In the genomic region with DNA sequence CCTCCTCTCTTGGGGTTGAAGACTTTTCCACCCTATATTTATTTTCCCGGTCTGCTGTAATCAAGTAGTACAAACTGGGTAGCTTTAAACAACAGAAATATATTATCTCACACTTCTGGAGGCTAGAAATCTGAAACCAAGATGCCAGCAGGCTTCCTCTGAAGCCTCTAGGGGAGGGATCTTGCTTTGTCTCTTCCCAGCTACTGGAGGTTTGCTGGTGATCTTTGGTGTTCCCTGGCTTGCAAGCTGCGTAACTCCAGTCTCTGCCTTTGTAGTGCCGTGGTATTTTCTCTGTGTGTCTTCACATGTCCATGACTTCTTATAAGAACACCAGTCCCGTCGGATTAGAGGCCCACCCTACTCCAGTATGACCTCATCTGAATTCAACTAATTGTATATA, we compare ENCODE assay signal across 15 cellular contexts. TPM values are rescaled to one million over a fixed set of nuclear protein-coding genes. Genes with fewer than 3 reads are reported as not detected.
A peak's percentile ranks its signal among the peaks of the same experiment; 100 is the strongest.
DNase-seq lines count a peak whose midpoint lies in the region; ATAC-seq, FAIRE-seq and TF ChIP-seq lines count a peak whose summit lies in the region.
"Had no signal": no experiment of that assay in that cellular context is flagged by ENCODE, and none has a peak within 500 bp of the region (broad histone marks: within the 10 kb centered on the region; RNA-seq: fewer than 3 reads in every experiment).

No MANE protein-coding gene starts in this region.

- no peaks in the 10 kb centered on the region; the same call in 1 of the 2 replicates for H3K9me2 ChIP-seq in PC-9 (ENCODE audit: insufficient read depth)

- no CpG with 5 or more reads among the region's 5 CpGs for WGBS in IMR-90 (ENCODE audit: extremely low coverage in 2 of 2, insufficient read length in 1 of 2), 2 experiments
- WGBS in thyroid gland, 2 donors, result 71 to 76% methylated on average over 5 of the region's 5 CpGs

- peak overlapping the region; percentile 98 for H4K91ac ChIP-seq in IMR-90 (ENCODE audit: insufficient read depth, low read depth, low read length)

- H3K9me3 Mint-ChIP-seq in stimulated activated naive B cell treated with anti-CD40 and anti-IgM and Interleukin-4, amounts not matched to agents 10 μg/mL and 1 μg/mL and 100 μg/mL, for 72 hours, result no peaks in the 10 kb centered on the region
- H3K9me3 Mint-ChIP-seq: immature natural killer cell had no signal

- H3K27ac Mint-ChIP-seq in stimulated activated naive B cell treated with anti-CD40 and anti-IgM and Interleukin-4, amounts not matched to agents 10 μg/mL and 1 μg/mL and 100 μg/mL, for 72 hours, result no peak overlapping the region
- H3K27ac Mint-ChIP-seq: immature natural killer cell had no signal

- peak overlapping the region; percentile 97 for H3K23ac ChIP-seq in IMR-90 (ENCODE audit: low read depth, low read length)

- H3K79me2 ChIP-seq in keratinocyte (ENCODE audit: control insufficient read depth, insufficient read depth, low read length), result no peaks in the 10 kb centered on the region
- H3K79me2 ChIP-seq in PC-9 (ENCODE audit: low read depth), result no peaks in the 10 kb centered on the region

- H3K4ac ChIP-seq in IMR-90 (ENCODE audit: low read depth, low read length), result peak overlapping the region; percentile 97

- H3F3A ChIP-seq in PC-9 (ENCODE audit: insufficient read depth, low read depth), result no peaks in the 10 kb centered on the region

- DNase-seq in ELF-1 (ENCODE audit: low read depth, low spot score), result peak; percentile 78
- peak; percentile 43 for DNase-seq in IMR-90
- peak; percentile 28 for DNase-seq in brain microvascular endothelial cell
- no peak for DNase-seq in keratinocyte (ENCODE audit: low read depth, low spot score)
- DNase-seq in effector CD4-positive, alpha-beta T cell, result no peak
- no peak for DNase-seq in PC-9
- no peak for DNase-seq in thyroid gland
- no peak for DNase-seq in stimulated activated naive B cell treated with anti-CD40 and anti-IgM and Interleukin-4, amounts not matched to agents 10 μg/mL and 1 μg/mL and 100 μg/mL, for 72 hours
- DNase-seq: activated CD8-positive, alpha-beta memory T cell treated with anti-CD3 and anti-CD28 coated beads for 24 hours; activated naive CD4-positive, alpha-beta T cell; GDM1; immature natural killer cell; T-helper 9 cell had no signal

- H3K9me3 ChIP-seq in IMR-90 (ENCODE audit: control insufficient read depth, insufficient read depth, low read length) (no peaks in the 10 kb centered on the region), keratinocyte (ENCODE audit: control insufficient read depth, low read depth, low read length) (no peaks in the 10 kb centered on the region), PC-9 (ENCODE audit: insufficient read depth, low read depth) (no peaks in the 10 kb centered on the region), thyroid gland (no peaks in the 10 kb centered on the region)

- H3K18ac ChIP-seq in IMR-90 (ENCODE audit: low read depth, low read length), result peak overlapping the region; percentile 99

- peak overlapping the region; percentile 70; the same call in 1 of the 2 replicates for H3K56ac ChIP-seq in IMR-90 (ENCODE audit: extremely low read depth, insufficient read depth, low read length)

- no peaks in the 10 kb centered on the region for H3K36me3 Mint-ChIP-seq in stimulated activated naive B cell treated with anti-CD40 and anti-IgM and Interleukin-4, amounts not matched to agents 10 μg/mL and 1 μg/mL and 100 μg/mL, for 72 hours
- H3K36me3 Mint-ChIP-seq: immature natural killer cell had no signal

- ATAC-seq in IMR-90 (ENCODE audit: low read depth), result peak; percentile 61
- ATAC-seq in stimulated activated naive B cell treated with anti-CD40 and anti-IgM and Interleukin-4, amounts not matched to agents 10 μg/mL and 1 μg/mL and 100 μg/mL, for 72 hours (replicated peaks), result no peak

- H2BK15ac ChIP-seq in IMR-90 (ENCODE audit: low read depth, low read length), result peak overlapping the region; percentile 94; the same call in 2 of the 3 replicates

- no peak for FAIRE-seq in keratinocyte (lab: Jason Lieb, UNC)

- H3K9me1 ChIP-seq in IMR-90 (ENCODE audit: insufficient read depth, low read length), result peaks cover 5% of the 10 kb centered on the region
- no peaks in the 10 kb centered on the region for H3K9me1 ChIP-seq in keratinocyte (ENCODE audit: control insufficient read depth, extremely low read depth, insufficient read depth, low read length)

- H3K79me1 ChIP-seq in IMR-90 (ENCODE audit: low read depth in 1 of 2, low read length in 2 of 2), result 0 out of 4 replicates have a peak, but pooled peaks cover 0 to 3% of the 10 kb centered on the region in 2 experiments

- TF ChIP-seq POLR2A in IMR-90 (IDR thresholded peaks at IDR 0.05; ENCODE audit: low read depth, low read length) (no peak), thyroid gland (IDR thresholded peaks at IDR 0.05) (no peak)

- in situ Hi-C loops in IMR-90 (cut with MboI; ENCODE audit: low sequenced_read_pairs) (no loop called here), brain microvascular endothelial cell (cut with HindIII; ENCODE audit: low pct_ligation_motif_present, low sequenced_read_pairs) (no loop called here)

- H3K27ac ChIP-seq in IMR-90 (ENCODE audit: insufficient read depth, low read length) (peak overlapping the region; percentile 99), brain microvascular endothelial cell (peak overlapping the region; percentile 27), keratinocyte (ENCODE audit: control insufficient read depth, insufficient read depth, low read length) (peak overlapping the region; percentile 11), PC-9 (no peak overlapping the region), thyroid gland (no peak overlapping the region)
- H3K27ac ChIP-seq: C4-2B had no signal

- dilution Hi-C loops in IMR-90 (cut with HindIII; ENCODE audit: low sequenced_read_pairs, unreplicated experiment), result no loop called here
- dilution Hi-C loops in keratinocyte (cut with MboI; ENCODE audit: extremely low pct_ligation_motif_present, low sequenced_read_pairs), result no loop called here

- peak overlapping the region; percentile 45 for H3K9ac ChIP-seq in IMR-90 (ENCODE audit: low read depth, low read length)
- H3K9ac ChIP-seq in keratinocyte (ENCODE audit: control insufficient read depth, extremely low read depth, insufficient read depth, low read length), result no peak overlapping the region

- peaks cover 12% of the 10 kb centered on the region for H3K4me1 ChIP-seq in IMR-90 (ENCODE audit: control insufficient read depth, insufficient read depth, low read length)
- peaks cover 14% of the 10 kb centered on the region for H3K4me1 ChIP-seq in keratinocyte (ENCODE audit: control insufficient read depth, extremely low read depth, insufficient read depth, low read length)
- H3K4me1 ChIP-seq in PC-9 (replicated peaks; ENCODE audit: insufficient read depth), result no peaks in the 10 kb centered on the region
- H3K4me1 ChIP-seq in thyroid gland, result no peaks in the 10 kb centered on the region

- peaks cover 0 to 17% of the 10 kb centered on the region in 2 donors for H3K27me3 Mint-ChIP-seq in stimulated activated naive B cell treated with anti-CD40 and anti-IgM and Interleukin-4, amounts not matched to agents 10 μg/mL and 1 μg/mL and 100 μg/mL, for 72 hours

- peak overlapping the region; percentile 99 for H3K14ac ChIP-seq in IMR-90 (replicated peaks; ENCODE audit: low read depth, low read length)

- peak overlapping the region; percentile 99 for H2BK120ac ChIP-seq in IMR-90 (ENCODE audit: low read depth, low read length)

- POLR2A ChIA-PET in IMR-90 (lab: Charles Lee; ENCODE audit: unreplicated experiment), result no interaction called here
- POLR2A ChIA-PET in PC-9 (lab: Charles Lee; ENCODE audit: unreplicated experiment), result no interaction called here

- H2AK5ac ChIP-seq in IMR-90 (ENCODE audit: low read depth, low read length), result peak overlapping the region; percentile 61; the same call in 1 of the 2 replicates

- no TSS peak for BruUV-seq in IMR-90 (replicated peaks; lab: Mats Ljungman, UMichigan)
- BruUV-seq in PC-9 (replicated peaks; lab: Mats Ljungman, UMichigan), result no TSS peak

- intact Hi-C loops in IMR-90 (cut with micrococcal nuclease) (loop anchor here (5.0 to 10.0 kb wide), 3 partner anchors 130 to 287 kb away; no protein-coding TSS in a partner anchor), PC-9 (cut with micrococcal nuclease; ENCODE audit: unreplicated experiment) (no loop called here), thyroid gland (cut with DNase I) (no loop called here)

- H3K36me3 ChIP-seq in IMR-90 (ENCODE audit: control insufficient read depth, insufficient read depth, low read length) (no peaks in the 10 kb centered on the region), brain microvascular endothelial cell (replicated peaks) (no peaks in the 10 kb centered on the region), keratinocyte (ENCODE audit: control insufficient read depth in 2 of 2, extremely low read depth in 1 of 2, insufficient read depth in 2 of 2, low read length in 2 of 2) (peaks cover 0 to 4% of the 10 kb centered on the region in 2 experiments), PC-9 (ENCODE audit: low read depth) (no peaks in the 10 kb centered on the region), thyroid gland (no peaks in the 10 kb centered on the region)

- peak overlapping the region; percentile 88 for H2AFZ ChIP-seq in IMR-90 (replicated peaks; ENCODE audit: low read length, poor library complexity)
- no peak overlapping the region for H2AFZ ChIP-seq in keratinocyte (ENCODE audit: control insufficient read depth, low read length)
- H2AFZ ChIP-seq in PC-9, result no peak overlapping the region

- no peak for TF ChIP-seq RAD21 in IMR-90 (IDR thresholded peaks at IDR 0.05; ENCODE audit: low read length)

- H4K5ac ChIP-seq in IMR-90 (ENCODE audit: low read depth, low read length), result peak overlapping the region; percentile 100

- H2AK9ac ChIP-seq in IMR-90 (replicated peaks; ENCODE audit: low read depth, low read length, poor library complexity), result peak overlapping the region; percentile 75

- TF ChIP-seq CTCF in IMR-90 (conservative IDR thresholded peaks at IDR 0.05; ENCODE audit: low read depth, low read length), result no peak
- no peak for TF ChIP-seq CTCF in brain microvascular endothelial cell (IDR thresholded peaks at IDR 0.05; ENCODE audit: low read depth, low read length, missing control alignments)
- TF ChIP-seq CTCF in keratinocyte (optimal IDR thresholded peaks at IDR 0.05 in 1 of 3, IDR thresholded peaks at IDR 0.05 in 1 of 3, conservative IDR thresholded peaks at IDR 0.05 in 1 of 3; ENCODE audit: extremely low read depth in 1 of 3, insufficient read depth in 2 of 3, low read length in 3 of 3), result no peak
- no peak for TF ChIP-seq CTCF in PC-9 (conservative IDR thresholded peaks at IDR 0.05)
- TF ChIP-seq CTCF in thyroid gland (IDR thresholded peaks at IDR 0.05), result no peak

- H3K4me3 ChIP-seq in IMR-90 (ENCODE audit: insufficient read depth, low read depth, low read length) (no peak overlapping the region), brain microvascular endothelial cell (ENCODE audit: low read depth, low read length) (no peak overlapping the region), keratinocyte (ENCODE audit: control insufficient read depth in 2 of 3, extremely low read depth in 1 of 3, insufficient read depth in 2 of 3, low read depth in 1 of 3, low read length in 3 of 3) (no peak overlapping the region), PC-9 (no peak overlapping the region), thyroid gland (replicated peaks in 1 of 3) (no peak overlapping the region)

- peak overlapping the region; percentile 96 to 99 for H4K8ac ChIP-seq in IMR-90 (ENCODE audit: low read depth in 2 of 2, low read length in 2 of 2)

- H3K4me3 Mint-ChIP-seq in stimulated activated naive B cell treated with anti-CD40 and anti-IgM and Interleukin-4, amounts not matched to agents 10 μg/mL and 1 μg/mL and 100 μg/mL, for 72 hours, result no peak overlapping the region
- H3K4me3 Mint-ChIP-seq: immature natural killer cell had no signal

- peak overlapping the region; percentile 56; the same call in 1 of the 2 replicates for H3K4me2 ChIP-seq in IMR-90 (ENCODE audit: low read depth, low read length)
- H3K4me2 ChIP-seq in keratinocyte (ENCODE audit: control insufficient read depth, extremely low read depth, insufficient read depth, low read depth, low read length), result no peak overlapping the region
- H3K4me2 ChIP-seq in PC-9, result no peak overlapping the region

- H2BK5ac ChIP-seq in IMR-90 (ENCODE audit: low read depth, low read length, poor library complexity, severe bottlenecking), result peak overlapping the region; percentile 100

- H3K27me3 ChIP-seq in IMR-90 (ENCODE audit: control insufficient read depth, insufficient read depth, low read length) (no peaks in the 10 kb centered on the region), brain microvascular endothelial cell (replicated peaks) (no peaks in the 10 kb centered on the region), keratinocyte (ENCODE audit: control insufficient read depth, extremely low read depth, insufficient read depth, low read length) (no peaks in the 10 kb centered on the region), PC-9 (ENCODE audit: insufficient read depth, low read depth) (no peaks in the 10 kb centered on the region), thyroid gland (no peaks in the 10 kb centered on the region)

- CTCF ChIA-PET in IMR-90 (lab: Yijun Ruan, JAX) (interaction anchor here (0.6 to 1.0 kb wide), 3 partner anchors 27 to 786 kb away, joined by 3 to 4 read pairs (median 4); no protein-coding TSS in a partner anchor), PC-9 (lab: Charles Lee) (no interaction called here)

- H4K20me1 ChIP-seq in IMR-90 (ENCODE audit: insufficient read depth, low read length) (no peaks in the 10 kb centered on the region), keratinocyte (ENCODE audit: control insufficient read depth, extremely low read depth, insufficient read depth, low read length) (no peaks in the 10 kb centered on the region), PC-9 (ENCODE audit: insufficient read depth) (no peaks in the 10 kb centered on the region)

- H2BK20ac ChIP-seq in IMR-90 (ENCODE audit: low read depth, low read length), result peak overlapping the region; percentile 98

- no peaks in the 10 kb centered on the region for H3K4me1 Mint-ChIP-seq in stimulated activated naive B cell treated with anti-CD40 and anti-IgM and Interleukin-4, amounts not matched to agents 10 μg/mL and 1 μg/mL and 100 μg/mL, for 72 hours
- H3K4me1 Mint-ChIP-seq: immature natural killer cell had no signal

RNA-seq across cellular contexts. Expression of a gene that starts 44.4 kb away (rescaled TPM):
- total RNA-seq in IMR-90 (2012; rRNA removed), result not detected in 2 replicates
- polyA plus RNA-seq in IMR-90 (2012; rRNA removed), result 0.02 TPM in 1 of 2 replicates, not detected in the other
- not detected in 2 replicates for polyA plus RNA-seq in IMR-90 (2012; cell fraction: cytosol; rRNA removed)
- 0.02 TPM in 1 of 2 replicates, not detected in the other for polyA plus RNA-seq in IMR-90 (2012; cell fraction: nucleus; rRNA removed; ENCODE audit: low replicate concordance)
- 3.1 to 7.6 TPM (median 4.4 TPM) in 3 replicates for polyA plus RNA-seq in keratinocyte
- polyA plus RNA-seq in keratinocyte (2011; ENCODE audit: low read depth), result 1.5 TPM
- polyA plus RNA-seq in keratinocyte (2011; cell fraction: cytosol; rRNA removed), result 2.9 and 4.8 TPM in 2 replicates
- 7.7 and 8.6 TPM in 2 replicates for polyA plus RNA-seq in keratinocyte (2011; cell fraction: nucleus; rRNA removed)
- polyA plus RNA-seq in keratinocyte (2012; ENCODE audit: low replicate concordance), result 2.4 and 2.5 TPM in 2 replicates
- 2.1 to 17.5 TPM (median 16.9 TPM) in 3 replicates for polyA minus RNA-seq in keratinocyte
- 4.4 TPM for polyA minus RNA-seq in keratinocyte (2011; cell fraction: cytosol; rRNA and poly(A)+ RNA removed)
- 15.6 and 36.9 TPM in 2 replicates for polyA minus RNA-seq in keratinocyte (2011; cell fraction: nucleus; rRNA and poly(A)+ RNA removed)
- total RNA-seq in PC-9 (2021), result 5.3 and 6.7 TPM in 2 replicates
- total RNA-seq in thyroid gland, result 1 to 10 TPM; 6.0 to 7.4 (median 7.2) TPM
- total RNA-seq: NCI-H460 had no signal
- polyA plus RNA-seq: immature natural killer cell had no signal

Comparison
In these comparisons a context has a peak if more than half of its experiments do, and no peak if none do; other contexts are left out.
1. DNase-seq: peak in ELF-1 (single experiment), IMR-90 (single experiment) and brain microvascular endothelial cell (single experiment); none in keratinocyte (single experiment), effector CD4-positive, alpha-beta T cell (single experiment), PC-9 (0 of 2), thyroid gland (0 of 2) and stimulated activated naive B cell treated with anti-CD40 and anti-IgM and Interleukin-4, amounts not matched to agents 10 μg/mL and 1 μg/mL and 100 μg/mL, for 72 hours (single experiment).
2. H3K27ac ChIP-seq: peak in IMR-90 (single experiment), brain microvascular endothelial cell (single experiment) and keratinocyte (single experiment); none in PC-9 (single experiment) and thyroid gland (0 of 3).